13 cellular contexts compared by ENCODE assay signal in the genomic region with DNA sequence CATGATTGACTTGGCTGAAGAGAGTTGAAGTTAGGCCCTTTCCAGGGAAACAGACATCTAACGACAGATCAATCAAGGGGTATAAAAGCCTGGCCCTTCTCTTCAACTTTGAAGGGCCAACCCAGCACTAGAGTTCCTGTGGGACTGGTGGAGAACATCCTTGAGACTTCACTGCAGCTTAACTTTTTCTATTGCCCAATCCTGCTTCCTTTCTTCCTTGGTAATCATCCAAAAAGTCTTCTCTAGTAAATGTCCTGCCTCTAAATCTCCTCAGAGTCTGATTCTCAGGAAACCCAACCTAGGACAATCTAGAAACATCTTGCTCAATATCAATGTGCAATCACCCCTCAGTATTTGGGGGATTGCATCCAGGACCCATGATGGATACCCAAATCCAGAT. TPM values are rescaled to one million over a fixed set of nuclear protein-coding genes. Genes with fewer than 3 reads are reported as not detected.
A peak's percentile ranks its signal among the peaks of the same experiment; 100 is the strongest.
DNase-seq lines count a peak whose midpoint lies in the region; ATAC-seq and TF ChIP-seq lines count a peak whose summit lies in the region.
"Had no signal": no experiment of that assay in that cellular context is flagged by ENCODE, and none has a peak within 500 bp of the region (broad histone marks: within the 10 kb centered on the region; RNA-seq: fewer than 3 reads in every experiment).

No MANE protein-coding gene starts in this region.

- no peak for TF ChIP-seq RAD21 in HCT116 (IDR thresholded peaks at IDR 0.05; ENCODE audit: low read depth)

- no peaks in the 10 kb centered on the region for H3K9me2 ChIP-seq in HCT116 (ENCODE audit: insufficient read depth)

- no peak for DNase-seq in CD4-positive, alpha-beta memory T cell
- DNase-seq in HCT116 (ENCODE audit: low read depth, low spot score) (no peak), caudate nucleus (lab: John Stamatoyannopoulos, UW) (no peak), COR-L47 (lab: John Stamatoyannopoulos, UW) (no peak)
- DNase-seq in naive thymus-derived CD4-positive, alpha-beta T cell, result no peak
- no peak for DNase-seq in stimulated activated CD4-positive, alpha-beta T cell treated with anti-CD3 and anti-CD28 coated beads, Interleukin-4, amount 100 ng/mL, for 24 hours
- DNase-seq: islet precursor cell; NCI-H146; NCI-H774; spleen; stimulated activated CD8-positive, alpha-beta memory T cell treated with anti-CD3 and anti-CD28 coated beads, Interleukin-4, amount 100 ng/mL, for 48 hours had no signal

- TSS peak; percentile 31 for BruUV-seq in HCT116 (replicated peaks; lab: Mats Ljungman, UMichigan)

- H3K27ac Mint-ChIP-seq in CD4-positive, alpha-beta memory T cell, result peak overlapping the region; percentile 23 to 77 (median 58)
- H3K27ac Mint-ChIP-seq in activated T-helper 17 cell treated with anti-CD3 and anti-CD28 coated beads, Interleukin-2, amount 50 U/mL, for 72 hours, result peak overlapping the region; percentile 44
- H3K27ac Mint-ChIP-seq in naive thymus-derived CD4-positive, alpha-beta T cell, result peak overlapping the region in 7 of 9 donors; percentile 10 to 76 (median 48)
- H3K27ac Mint-ChIP-seq: T-helper 1 cell treated with Interleukin-12 subunit alpha and Interleukin-12 subunit beta and Interleukin-4 antibody, amounts not matched to agents 30 μg/mL and 1 μg/mL, for 36 hours had no signal

- peaks cover 86% of the 10 kb centered on the region for H3K79me2 ChIP-seq in HCT116 (ENCODE audit: insufficient read depth, low read length)

- H3K27me3 Mint-ChIP-seq in CD4-positive, alpha-beta memory T cell, result no peaks in the 10 kb centered on the region
- H3K27me3 Mint-ChIP-seq in activated T-helper 17 cell treated with anti-CD3 and anti-CD28 coated beads, Interleukin-2, amount 50 U/mL, for 72 hours, result no peaks in the 10 kb centered on the region
- no peaks in the 10 kb centered on the region for H3K27me3 Mint-ChIP-seq in naive thymus-derived CD4-positive, alpha-beta T cell

- peak overlapping the region in 7 of 8 donors; percentile 37 to 54 (median 43) for H3K4me3 Mint-ChIP-seq in CD4-positive, alpha-beta memory T cell
- H3K4me3 Mint-ChIP-seq in activated T-helper 17 cell treated with anti-CD3 and anti-CD28 coated beads, Interleukin-2, amount 50 U/mL, for 72 hours, result peak overlapping the region; percentile 54
- H3K4me3 Mint-ChIP-seq in naive thymus-derived CD4-positive, alpha-beta T cell, result peak overlapping the region in 7 of 10 donors; percentile 15 to 68 (median 28)
- H3K4me3 Mint-ChIP-seq: T-helper 1 cell treated with Interleukin-12 subunit alpha and Interleukin-12 subunit beta and Interleukin-4 antibody, amounts not matched to agents 30 μg/mL and 1 μg/mL, for 36 hours had no signal

- no peak overlapping the region for H3K27ac ChIP-seq in CD4-positive, alpha-beta memory T cell (ENCODE audit: low read depth, low read length)
- no peak overlapping the region for H3K27ac ChIP-seq in HCT116 (ENCODE audit: low read depth, low read length)
- H3K27ac ChIP-seq in naive thymus-derived CD4-positive, alpha-beta T cell (ENCODE audit: low read depth, low read length), result no peak overlapping the region
- no peak overlapping the region for H3K27ac ChIP-seq in caudate nucleus (ENCODE audit: low read depth, low read length)

- CTCF ChIA-PET in CD4-positive, alpha-beta memory T cell (lab: Charles Lee; ENCODE audit: partially characterized antibody), result no interaction called here
- CTCF ChIA-PET in HCT116 (lab: Charles Lee), result no interaction called here
- CTCF ChIA-PET in naive thymus-derived CD4-positive, alpha-beta T cell (lab: Charles Lee), result no interaction called here

- H3K4me3 ChIP-seq in CD4-positive, alpha-beta memory T cell (ENCODE audit: low read length in 2 of 2), result no peak overlapping the region
- H3K4me3 ChIP-seq in HCT116 (replicated peaks in 1 of 2; ENCODE audit: low read depth in 1 of 2, low read length in 2 of 2), result no peak overlapping the region
- H3K4me3 ChIP-seq in naive thymus-derived CD4-positive, alpha-beta T cell (ENCODE audit: low read length), result no peak overlapping the region

- peaks cover 39 to 71% (median 50%) of the 10 kb centered on the region in 4 donors for H3K4me1 Mint-ChIP-seq in CD4-positive, alpha-beta memory T cell
- H3K4me1 Mint-ChIP-seq in activated T-helper 17 cell treated with anti-CD3 and anti-CD28 coated beads, Interleukin-2, amount 50 U/mL, for 72 hours, result peaks cover 38% of the 10 kb centered on the region
- peaks cover 36 to 75% (median 60%) of the 10 kb centered on the region in 7 donors for H3K4me1 Mint-ChIP-seq in naive thymus-derived CD4-positive, alpha-beta T cell

- 0 out of 2 replicates have a peak overlapping the region, but pooled peaks have one; percentile 68 for H3K4me2 ChIP-seq in HCT116 (ENCODE audit: low read length)

- no peak overlapping the region for H3K9ac ChIP-seq in HCT116 (ENCODE audit: low read length)

- no peak overlapping the region for H2AFZ ChIP-seq in HCT116 (ENCODE audit: low read depth, low read length, poor library complexity, severe bottlenecking)

- no peaks in the 10 kb centered on the region for H4K20me1 ChIP-seq in HCT116 (ENCODE audit: insufficient read depth)

- intact Hi-C loops in CD4-positive, alpha-beta memory T cell (cut with micrococcal nuclease), result no loop called here
- intact Hi-C loops in HCT116 (cut with micrococcal nuclease), result loop anchor here (10.0 kb wide), 3 partner anchors 243 to 1113 kb away; a partner anchor contains a TSS
- intact Hi-C loops in naive thymus-derived CD4-positive, alpha-beta T cell (cut with micrococcal nuclease), result loop anchor here in 1 of 2 donors (5.0 kb wide), 1 partner anchor 1460 kb away; no protein-coding TSS in a partner anchor

- RAD21 ChIA-PET in HCT116 (lab: Charles Lee; ENCODE audit: low non-redundant PET in 1 of 2, low total read pairs in 2 of 2, uncharacterized antibody in 2 of 2, unreplicated experiment in 2 of 2), result no interaction called here

- no peaks in the 10 kb centered on the region for H3K9me3 ChIP-seq in CD4-positive, alpha-beta memory T cell (ENCODE audit: control insufficient read depth in 1 of 2, low read length in 2 of 2)
- H3K9me3 ChIP-seq in HCT116 (ENCODE audit: control insufficient read depth in 1 of 2, insufficient read depth in 1 of 2, low read depth in 1 of 2, low read length in 2 of 2), result no peaks in the 10 kb centered on the region
- H3K9me3 ChIP-seq in naive thymus-derived CD4-positive, alpha-beta T cell (ENCODE audit: control insufficient read depth in 2 of 3, low read length in 3 of 3), result no peaks in the 10 kb centered on the region
- H3K9me3 ChIP-seq: spleen had no signal

- H3K36me3 Mint-ChIP-seq in CD4-positive, alpha-beta memory T cell, result peaks cover 0 to 23% of the 10 kb centered on the region in 2 donors
- no peaks in the 10 kb centered on the region for H3K36me3 Mint-ChIP-seq in activated T-helper 17 cell treated with anti-CD3 and anti-CD28 coated beads, Interleukin-2, amount 50 U/mL, for 72 hours (ENCODE audit: low read depth)
- peaks cover 0 to 3% (median 0%) of the 10 kb centered on the region in 5 donors for H3K36me3 Mint-ChIP-seq in naive thymus-derived CD4-positive, alpha-beta T cell

- H3K9me3 Mint-ChIP-seq in CD4-positive, alpha-beta memory T cell, result no peaks in the 10 kb centered on the region
- no peaks in the 10 kb centered on the region for H3K9me3 Mint-ChIP-seq in activated T-helper 17 cell treated with anti-CD3 and anti-CD28 coated beads, Interleukin-2, amount 50 U/mL, for 72 hours
- H3K9me3 Mint-ChIP-seq in naive thymus-derived CD4-positive, alpha-beta T cell, result no peaks in the 10 kb centered on the region
- H3K9me3 Mint-ChIP-seq: T-helper 1 cell treated with Interleukin-12 subunit alpha and Interleukin-12 subunit beta and Interleukin-4 antibody, amounts not matched to agents 30 μg/mL and 1 μg/mL, for 36 hours had no signal

- H3K4me1 ChIP-seq in CD4-positive, alpha-beta memory T cell (ENCODE audit: insufficient read depth, low read length), result peaks cover 42% of the 10 kb centered on the region
- H3K4me1 ChIP-seq in HCT116 (ENCODE audit: control insufficient read depth in 1 of 2, insufficient read depth in 2 of 2, low read length in 2 of 2), result peaks cover 5 to 33% of the 10 kb centered on the region in 2 experiments
- H3K4me1 ChIP-seq in naive thymus-derived CD4-positive, alpha-beta T cell (ENCODE audit: control insufficient read depth in 2 of 2, insufficient read depth in 2 of 2, low read length in 2 of 2), result peaks cover 0 to 4% of the 10 kb centered on the region in 2 donors

- POLR2A ChIA-PET in CD4-positive, alpha-beta memory T cell (lab: Charles Lee; ENCODE audit: partially characterized antibody), result no interaction called here
- POLR2A ChIA-PET in HCT116 (lab: Charles Lee), result interaction anchor here (0.6 kb wide), 1 partner anchor 185 kb away, joined by 3 read pairs; no protein-coding TSS in a partner anchor
- POLR2A ChIA-PET in naive thymus-derived CD4-positive, alpha-beta T cell (lab: Charles Lee), result no interaction called here

- H3K27me3 ChIP-seq in CD4-positive, alpha-beta memory T cell (ENCODE audit: insufficient read depth, low read length), result no peaks in the 10 kb centered on the region
- H3K27me3 ChIP-seq in HCT116 (ENCODE audit: insufficient read depth, low read length), result no peaks in the 10 kb centered on the region
- no peaks in the 10 kb centered on the region for H3K27me3 ChIP-seq in naive thymus-derived CD4-positive, alpha-beta T cell (ENCODE audit: control insufficient read depth in 2 of 2, insufficient read depth in 2 of 2, low read length in 2 of 2)
- H3K27me3 ChIP-seq: spleen had no signal

- no peaks in the 10 kb centered on the region for H3K36me3 ChIP-seq in CD4-positive, alpha-beta memory T cell (ENCODE audit: insufficient read depth, low read length)
- no peaks in the 10 kb centered on the region; a peak in 1 of 4 replicates for H3K36me3 ChIP-seq in HCT116 (ENCODE audit: control insufficient read depth in 1 of 2, insufficient read depth in 2 of 2, low read length in 2 of 2)
- no peaks in the 10 kb centered on the region for H3K36me3 ChIP-seq in naive thymus-derived CD4-positive, alpha-beta T cell (ENCODE audit: control insufficient read depth in 2 of 3, insufficient read depth in 3 of 3, low read length in 3 of 3)
- H3K36me3 ChIP-seq: spleen had no signal

- no peak for TF ChIP-seq CTCF in HCT116 (IDR thresholded peaks at IDR 0.05 in 2 of 3, conservative IDR thresholded peaks at IDR 0.05 in 1 of 3; ENCODE audit: borderline replicate concordance in 1 of 3, insufficient read depth in 1 of 3, low read depth in 2 of 3, low read length in 2 of 3)

- no peak for TF ChIP-seq POLR2A in HCT116 (IDR thresholded peaks at IDR 0.05; ENCODE audit: borderline replicate concordance, extremely low read depth, insufficient read depth, insufficient read length)

- no peak for ATAC-seq in HCT116
- ATAC-seq in activated T-helper 17 cell treated with anti-CD3 and anti-CD28 coated beads, Interleukin-2, amount 50 U/mL, for 72 hours (replicated peaks), result no peak
- ATAC-seq in naive thymus-derived CD4-positive, alpha-beta T cell, result no peak

RNA-seq across cellular contexts. Expression of a gene that starts 1.9 kb away (rescaled TPM):
- 10 to 100 TPM; 14.6 to 14.8 TPM for total RNA-seq in CD4-positive, alpha-beta memory T cell
- 10 to 100 TPM; 34.3 to 34.9 TPM for polyA plus RNA-seq in CD4-positive, alpha-beta memory T cell
- total RNA-seq in HCT116 (2021; ENCODE audit: unreplicated experiment), result 19.9 TPM
- polyA plus RNA-seq in HCT116 (2012), result 11.5 and 16.3 TPM in 2 replicates
- 1 to 10 TPM; 3.2 to 5.4 TPM for total RNA-seq in activated T-helper 17 cell treated with anti-CD3 and anti-CD28 coated beads, Interleukin-2, amount 50 U/mL, for 72 hours
- total RNA-seq in naive thymus-derived CD4-positive, alpha-beta T cell, result 10 to 100 TPM in 2 of 5 experiments, 1 to 10 TPM in 3; 4.5 to 16.5 (median 9.8) TPM
- polyA plus RNA-seq in naive thymus-derived CD4-positive, alpha-beta T cell, result 10 to 100 TPM; 36.4 to 38.6 TPM

RNA-seq across cellular contexts. Expression of a gene that starts 3.0 kb away (rescaled TPM):
- 1 to 10 TPM; 6.3 to 6.6 TPM for total RNA-seq in CD4-positive, alpha-beta memory T cell
- 1 to 10 TPM; 1.5 to 1.7 TPM for polyA plus RNA-seq in CD4-positive, alpha-beta memory T cell
- total RNA-seq in HCT116 (2021; ENCODE audit: unreplicated experiment), result 11.1 TPM
- polyA plus RNA-seq in HCT116 (2012), result 1.9 and 3.0 TPM in 2 replicates
- 1 to 10 TPM; 3.9 to 4.0 TPM for total RNA-seq in activated T-helper 17 cell treated with anti-CD3 and anti-CD28 coated beads, Interleukin-2, amount 50 U/mL, for 72 hours
- 1 to 10 TPM; 4.2 to 8.2 (median 6.5) TPM for total RNA-seq in naive thymus-derived CD4-positive, alpha-beta T cell
- 1 to 10 TPM; 1.6 to 2.2 TPM for polyA plus RNA-seq in naive thymus-derived CD4-positive, alpha-beta T cell
